In genomic region chr14:23091294-23092225, GRCh38 we compare ENCODE assay signal across 29 cellular contexts. TPM values are rescaled to one million over a fixed set of nuclear protein-coding genes. Genes with fewer than 3 reads are reported as not detected.
A peak's percentile ranks its signal among the peaks of the same experiment; 100 is the strongest.
DNase-seq lines count a peak whose midpoint lies in the region; ATAC-seq lines count a peak whose summit lies in the region.
"Had no signal": no experiment of that assay in that cellular context is flagged by ENCODE, and none has a peak within 500 bp of the region (broad histone marks: within the 10 kb centered on the region; RNA-seq: fewer than 3 reads in every experiment).

No MANE protein-coding gene starts in this region.

- H3K9me2 ChIP-seq in Karpas-422 (replicated peaks; ENCODE audit: insufficient read depth, low read length) = no peaks in the 10 kb centered on the region

- H3K27ac ChIP-seq in Karpas-422 (ENCODE audit: low read length) = no peak overlapping the region
- H3K27ac ChIP-seq: HL-60, neural progenitor cell, SJSA1 had no signal

- peaks cover 58% of the 10 kb centered on the region for H3K36me3 ChIP-seq in Karpas-422 (ENCODE audit: insufficient read depth, low read length)

- H3K27me3 Mint-ChIP-seq in activated naive CD4-positive, alpha-beta T cell treated with anti-CD3 and anti-CD28 coated beads for 36 hours (ENCODE audit: low read depth) = no peaks in the 10 kb centered on the region
- H3K27me3 Mint-ChIP-seq in activated T-helper 17 cell treated with anti-CD3 and anti-CD28 coated beads, Interleukin-2, amount 50 U/mL, for 72 hours = no peaks in the 10 kb centered on the region
- H3K27me3 Mint-ChIP-seq: progenitor cell of endocrine pancreas, T-cell had no signal

- no peak overlapping the region for H3K4me3 ChIP-seq in Karpas-422 (ENCODE audit: low read length)
- H3K4me3 ChIP-seq: neural progenitor cell, SJSA1 had no signal

- no peak overlapping the region for H2AFZ ChIP-seq in Karpas-422 (ENCODE audit: low read length)
- H2AFZ ChIP-seq: neural progenitor cell had no signal

- H3K36me3 Mint-ChIP-seq in activated naive CD4-positive, alpha-beta T cell treated with anti-CD3 and anti-CD28 coated beads for 36 hours (ENCODE audit: low read depth) = peaks cover 33% of the 10 kb centered on the region
- peaks cover 74% of the 10 kb centered on the region for H3K36me3 Mint-ChIP-seq in activated T-helper 17 cell treated with anti-CD3 and anti-CD28 coated beads, Interleukin-2, amount 50 U/mL, for 72 hours (ENCODE audit: low read depth)

- no peak overlapping the region for H3K4me2 ChIP-seq in Karpas-422 (ENCODE audit: low read depth, low read length, poor library complexity, severe bottlenecking)
- H3K4me2 ChIP-seq: neural progenitor cell had no signal

- H3K27me3 ChIP-seq in Karpas-422 (ENCODE audit: low read length) = no peaks in the 10 kb centered on the region
- H3K27me3 ChIP-seq: BE2C, neural progenitor cell, SJSA1 had no signal

- H3K4me1 ChIP-seq in Karpas-422 (ENCODE audit: low read length) = peaks cover 18% of the 10 kb centered on the region
- H3K4me1 ChIP-seq: BE2C had no signal

- ATAC-seq in activated T-helper 17 cell treated with anti-CD3 and anti-CD28 coated beads, Interleukin-2, amount 50 U/mL, for 72 hours (replicated peaks) = no peak
- ATAC-seq: activated CD4-positive, CD25-positive, alpha-beta regulatory T cell treated with anti-CD3 and anti-CD28 coated beads, Interleukin-2, amount 50 U/mL, for 24 hours; sciatic nerve; stimulated activated effector memory CD8-positive, alpha-beta T cell treated with anti-CD3 and anti-CD28 coated beads, Interleukin-12 subunit alpha, Interleukin-12 subunit beta, amount 100 ng/mL, for 72 hours; T-cell had no signal

- no peak overlapping the region for H3K4me3 Mint-ChIP-seq in activated naive CD4-positive, alpha-beta T cell treated with anti-CD3 and anti-CD28 coated beads for 36 hours
- H3K4me3 Mint-ChIP-seq in activated T-helper 17 cell treated with anti-CD3 and anti-CD28 coated beads, Interleukin-2, amount 50 U/mL, for 72 hours = no peak overlapping the region
- H3K4me3 Mint-ChIP-seq: immature natural killer cell; neural progenitor cell; stimulated activated effector memory CD8-positive, alpha-beta T cell treated with anti-CD3 and anti-CD28 coated beads, Interleukin-12 subunit alpha, Interleukin-12 subunit beta, amount 100 ng/mL, for 72 hours had no signal

- H3K27ac Mint-ChIP-seq in activated naive CD4-positive, alpha-beta T cell treated with anti-CD3 and anti-CD28 coated beads for 36 hours = peak overlapping the region; percentile 15
- H3K27ac Mint-ChIP-seq in activated T-helper 17 cell treated with anti-CD3 and anti-CD28 coated beads, Interleukin-2, amount 50 U/mL, for 72 hours = peak overlapping the region; percentile 82
- H3K27ac Mint-ChIP-seq: neural progenitor cell; progenitor cell of endocrine pancreas; stimulated activated effector memory CD8-positive, alpha-beta T cell treated with anti-CD3 and anti-CD28 coated beads, Interleukin-12 subunit alpha, Interleukin-12 subunit beta, amount 100 ng/mL, for 72 hours had no signal

- no peaks in the 10 kb centered on the region for H3K9me3 ChIP-seq in Karpas-422 (ENCODE audit: low read length)
- H3K9me3 ChIP-seq: BE2C, SJSA1 had no signal

- H3K4me1 Mint-ChIP-seq in activated naive CD4-positive, alpha-beta T cell treated with anti-CD3 and anti-CD28 coated beads for 36 hours (ENCODE audit: low read depth) = peaks cover 49% of the 10 kb centered on the region
- peaks cover 22% of the 10 kb centered on the region for H3K4me1 Mint-ChIP-seq in activated T-helper 17 cell treated with anti-CD3 and anti-CD28 coated beads, Interleukin-2, amount 50 U/mL, for 72 hours

- H3K9me3 Mint-ChIP-seq in activated naive CD4-positive, alpha-beta T cell treated with anti-CD3 and anti-CD28 coated beads for 36 hours = no peaks in the 10 kb centered on the region
- no peaks in the 10 kb centered on the region for H3K9me3 Mint-ChIP-seq in activated T-helper 17 cell treated with anti-CD3 and anti-CD28 coated beads, Interleukin-2, amount 50 U/mL, for 72 hours
- H3K9me3 Mint-ChIP-seq: activated T-helper 2 cell treated with anti-CD3 and anti-CD28 coated beads, Interferon-gamma antibody, Interleukin-2, Interleukin-4, amounts not matched to agents 10 μg/mL and 5 μg/mL and 100 μg/mL, durations not matched to agents 14 hours and 24 hours and 36 hours; immature natural killer cell; neural progenitor cell; stimulated activated effector memory CD8-positive, alpha-beta T cell treated with anti-CD3 and anti-CD28 coated beads, Interleukin-12 subunit alpha, Interleukin-12 subunit beta, amount 100 ng/mL, for 72 hours; T-cell had no signal

- H3K79me2 ChIP-seq in Karpas-422 (ENCODE audit: low read length) = peaks cover 72% of the 10 kb centered on the region

- intact Hi-C loops in activated naive CD4-positive, alpha-beta T cell treated with anti-CD3 and anti-CD28 coated beads for 36 hours (cut with micrococcal nuclease) = loop anchor here (5.0 kb wide), 2 partner anchors 1056 to 1169 kb away; partner anchors contain the start of genes PSME2 and RNF31
- intact Hi-C loops in posterior vena cava (cut with DNase I) = no loop called here

- CTCF ChIA-PET in activated naive CD4-positive, alpha-beta T cell treated with anti-CD3 and anti-CD28 coated beads for 36 hours (lab: Charles Lee) = interaction anchor here (0.9 to 3.7 kb wide), 9 partner anchors 11 to 109 kb away, joined by 3 to 36 read pairs (median 7); partner anchors contain the start of genes AJUBA and CDH24

- DNase-seq in activated naive CD4-positive, alpha-beta T cell treated with anti-CD3 and anti-CD28 coated beads for 36 hours = no peak
- DNase-seq in activated naive CD4-positive, alpha-beta T cell (lab: John Stamatoyannopoulos, UW) = no peak
- DNase-seq in posterior vena cava (ENCODE audit: low spot score) (peak; percentile 28), SHP77 treated with DMSO at 0.1 percent for 48 hours (lab: John Stamatoyannopoulos, UW) (no peak), Karpas-422 (no peak)
- DNase-seq: ACHN; BE2C; DMS153; hypothalamus; immature natural killer cell; NCI-H146; NCI-H2107; NCI-H446; NCI-H774; stimulated activated CD4-positive, alpha-beta T cell treated with anti-CD3 and anti-CD28 coated beads, Interleukin-4, amount 100 ng/mL, for 24 hours; T-cell had no signal

- H4K20me1 ChIP-seq in Karpas-422 (ENCODE audit: insufficient read depth, low read depth, low read length) = peaks cover 25% of the 10 kb centered on the region

- H3K9ac ChIP-seq in Karpas-422 (ENCODE audit: low read length) = no peak overlapping the region
- H3K9ac ChIP-seq: neural progenitor cell had no signal

RNA-seq across cellular contexts. Expression of gene ACIN1, which starts 3.4 kb away (rescaled TPM):
- 100 to 1,000 TPM; 152 to 156 TPM for total RNA-seq in activated naive CD4-positive, alpha-beta T cell treated with anti-CD3 and anti-CD28 coated beads for 36 hours
- total RNA-seq in activated T-helper 17 cell treated with anti-CD3 and anti-CD28 coated beads, Interleukin-2, amount 50 U/mL, for 72 hours = 100 to 1,000 TPM; 187 to 214 TPM
- total RNA-seq in posterior vena cava = 100 to 1,000 TPM in 1 of 2 donors, 10 to 100 TPM in 1; 85.9 to 112 TPM
- 125 and 159 TPM in 2 replicates for total RNA-seq in Karpas-422 (2014; rRNA removed; shearing (Covaris generic); ENCODE audit: low replicate concordance)

RNA-seq across cellular contexts. Expression of gene C14orf119, which starts 3.7 kb away (rescaled TPM):
- total RNA-seq in activated naive CD4-positive, alpha-beta T cell treated with anti-CD3 and anti-CD28 coated beads for 36 hours = 10 to 100 TPM; 39.8 to 44.2 TPM
- 10 to 100 TPM; 40.3 to 53.4 TPM for total RNA-seq in activated T-helper 17 cell treated with anti-CD3 and anti-CD28 coated beads, Interleukin-2, amount 50 U/mL, for 72 hours
- 10 to 100 TPM; 35.2 to 38.7 TPM for total RNA-seq in posterior vena cava
- 52.6 and 69.3 TPM in 2 replicates for total RNA-seq in Karpas-422 (2014; rRNA removed; shearing (Covaris generic); ENCODE audit: low replicate concordance)

RNA-seq across cellular contexts. Expression of gene CIROP, which starts 13.2 kb away (rescaled TPM):
- not detected for total RNA-seq in activated naive CD4-positive, alpha-beta T cell treated with anti-CD3 and anti-CD28 coated beads for 36 hours
- total RNA-seq in activated T-helper 17 cell treated with anti-CD3 and anti-CD28 coated beads, Interleukin-2, amount 50 U/mL, for 72 hours = not detected
- not detected for total RNA-seq in posterior vena cava
- total RNA-seq in Karpas-422 (2014; rRNA removed; shearing (Covaris generic); ENCODE audit: low replicate concordance) = not detected in 2 replicates
- total RNA-seq: activated CD8-positive, alpha-beta memory T cell treated with anti-CD3 and anti-CD28 coated beads for 36 hours; activated T-helper 2 cell treated with anti-CD3 and anti-CD28 coated beads, Interferon-gamma antibody, Interleukin-2, Interleukin-4, amounts not matched to agents 10 μg/mL and 5 μg/mL and 100 μg/mL, durations not matched to agents 14 hours and 24 hours and 36 hours; dermis microvascular lymphatic vessel endothelial cell; endothelial cell of umbilical vein; progenitor cell of endocrine pancreas; sciatic nerve; SJSA1; T-cell; ureter had no signal

RNA-seq across cellular contexts. Expression of gene CEBPE, which starts 27.5 kb away (rescaled TPM):
- under 1 TPM; 0.37 to 0.43 TPM for total RNA-seq in activated naive CD4-positive, alpha-beta T cell treated with anti-CD3 and anti-CD28 coated beads for 36 hours
- total RNA-seq in activated T-helper 17 cell treated with anti-CD3 and anti-CD28 coated beads, Interleukin-2, amount 50 U/mL, for 72 hours = not detected
- under 1 TPM in 1 of 2 donors, not detected in 1; 0.19 TPM for total RNA-seq in posterior vena cava
- total RNA-seq in Karpas-422 (2014; rRNA removed; shearing (Covaris generic); ENCODE audit: low replicate concordance) = 0.11 TPM in 1 of 2 replicates, not detected in the other
- total RNA-seq: activated T-helper 2 cell treated with anti-CD3 and anti-CD28 coated beads, Interferon-gamma antibody, Interleukin-2, Interleukin-4, amounts not matched to agents 10 μg/mL and 5 μg/mL and 100 μg/mL, durations not matched to agents 14 hours and 24 hours and 36 hours; dermis microvascular lymphatic vessel endothelial cell; endothelial cell of umbilical vein; progenitor cell of endocrine pancreas; SJSA1; ureter had no signal

RNA-seq across cellular contexts. Expression of gene CDH24, which starts 34.2 kb away (rescaled TPM):
- 1 to 10 TPM; 1.3 to 1.4 TPM for total RNA-seq in activated naive CD4-positive, alpha-beta T cell treated with anti-CD3 and anti-CD28 coated beads for 36 hours
- under 1 TPM; 0.48 TPM for total RNA-seq in activated T-helper 17 cell treated with anti-CD3 and anti-CD28 coated beads, Interleukin-2, amount 50 U/mL, for 72 hours
- 1 to 10 TPM; 1.8 to 2.9 TPM for total RNA-seq in posterior vena cava
- total RNA-seq in Karpas-422 (2014; rRNA removed; shearing (Covaris generic); ENCODE audit: low replicate concordance) = 0.34 and 1.0 TPM in 2 replicates
